In the genomic region with DNA sequence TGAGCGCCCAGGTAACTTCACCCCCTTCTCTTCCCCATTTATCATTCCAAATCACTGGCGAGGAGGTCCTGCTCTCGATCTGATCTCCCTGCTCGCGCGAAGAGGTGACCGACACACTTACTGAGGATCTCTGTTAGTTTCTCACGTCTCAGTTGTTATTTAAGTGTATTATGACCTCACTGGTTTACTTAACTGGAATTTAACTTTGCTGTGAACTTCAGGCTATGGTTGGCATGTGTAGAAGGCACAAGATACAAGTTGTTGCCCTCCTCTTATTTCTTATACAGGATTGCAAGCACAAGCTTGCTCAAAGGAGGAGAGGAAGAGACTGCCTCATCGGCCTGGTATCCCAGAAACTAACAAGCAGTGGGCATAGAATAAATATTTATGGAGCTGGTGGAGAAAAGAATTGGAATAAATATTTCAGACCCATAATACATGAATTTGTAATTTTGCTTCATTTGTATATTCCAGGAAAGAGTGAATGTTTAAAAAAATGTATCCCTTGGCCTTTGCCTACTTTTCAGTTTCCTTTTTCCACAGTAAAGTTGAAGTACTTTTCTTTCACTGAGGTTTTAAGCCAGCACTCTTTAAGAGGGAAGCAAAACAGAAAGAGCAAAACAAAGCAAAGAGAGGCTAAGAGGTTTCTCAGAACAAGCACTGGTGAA, we compare ENCODE assay signal across 8 cellular contexts. TPM values are rescaled to one million over a fixed set of nuclear protein-coding genes. Genes with fewer than 3 reads are reported as not detected.
DNase-seq lines count a peak whose midpoint lies in the region; ATAC-seq, FAIRE-seq and TF ChIP-seq lines count a peak whose summit lies in the region.

No MANE protein-coding gene starts in this region.

- no peaks in the 10 kb centered on the region for H3K36me3 Mint-ChIP-seq in stimulated activated naive CD8-positive, alpha-beta T cell treated with anti-CD3 and anti-CD28 coated beads, Interleukin-15, Interleukin-2, amounts not matched to agents 100 ng/mL and 50 ng/mL, for 24 hours (ENCODE audit: low read depth)
- peaks cover 5% of the 10 kb centered on the region for H3K36me3 Mint-ChIP-seq in astrocyte (ENCODE audit: low read depth, unreplicated experiment)

- H3K27ac ChIP-seq in astrocyte (ENCODE audit: low read depth, low read length) (peak overlapping the region; percentile 87), sigmoid colon (peak overlapping the region; percentile 95 to 99 (median 98))

- H3K9me3 ChIP-seq in astrocyte (ENCODE audit: insufficient read depth, low read depth, low read length) (no peaks in the 10 kb centered on the region), iPS-15b (ENCODE audit: control insufficient read depth, insufficient read depth, low read length) (no peaks in the 10 kb centered on the region), sigmoid colon (no peaks in the 10 kb centered on the region)

- no peak for DNase-seq in stimulated activated naive CD8-positive, alpha-beta T cell treated with anti-CD3 and anti-CD28 coated beads, Interleukin-15, Interleukin-2, amounts not matched to agents 100 U/mL and 50 U/mL, for 24 hours
- peak; percentile 58 for DNase-seq in astrocyte (ENCODE audit: low read depth)
- no peak for DNase-seq in sigmoid colon
- DNase-seq in D341Med (ENCODE audit: low spot score), result no peak
- DNase-seq in COLO829 (ENCODE audit: low spot score), result no peak

- peak overlapping the region; percentile 16 for H3K27ac Mint-ChIP-seq in stimulated activated naive CD8-positive, alpha-beta T cell treated with anti-CD3 and anti-CD28 coated beads, Interleukin-15, Interleukin-2, amounts not matched to agents 100 ng/mL and 50 ng/mL, for 24 hours
- peak overlapping the region; percentile 86 for H3K27ac Mint-ChIP-seq in astrocyte (ENCODE audit: unreplicated experiment)

- peak overlapping the region; percentile 94 for H3K9ac ChIP-seq in astrocyte (ENCODE audit: low read length)
- peak overlapping the region; percentile 72 for H3K9ac ChIP-seq in iPS-15b (ENCODE audit: low read depth, low read length)

- H3K27me3 ChIP-seq in astrocyte (ENCODE audit: insufficient read depth, low read length), result no peaks in the 10 kb centered on the region
- H3K27me3 ChIP-seq in iPS-15b (ENCODE audit: control insufficient read depth, insufficient read depth, low read length), result peaks cover 8% of the 10 kb centered on the region
- no peaks in the 10 kb centered on the region for H3K27me3 ChIP-seq in sigmoid colon

- H3K4me1 Mint-ChIP-seq in stimulated activated naive CD8-positive, alpha-beta T cell treated with anti-CD3 and anti-CD28 coated beads, Interleukin-15, Interleukin-2, amounts not matched to agents 100 ng/mL and 50 ng/mL, for 24 hours (ENCODE audit: low read depth), result peaks cover 13% of the 10 kb centered on the region
- peaks cover 33% of the 10 kb centered on the region for H3K4me1 Mint-ChIP-seq in astrocyte (ENCODE audit: low read depth, unreplicated experiment)

- no peaks in the 10 kb centered on the region for H3K9me3 Mint-ChIP-seq in stimulated activated naive CD8-positive, alpha-beta T cell treated with anti-CD3 and anti-CD28 coated beads, Interleukin-15, Interleukin-2, amounts not matched to agents 100 ng/mL and 50 ng/mL, for 24 hours
- no peaks in the 10 kb centered on the region for H3K9me3 Mint-ChIP-seq in astrocyte (ENCODE audit: unreplicated experiment)

- H3K36me3 ChIP-seq in astrocyte (ENCODE audit: insufficient read depth, low read length), result peaks cover 7% of the 10 kb centered on the region
- H3K36me3 ChIP-seq in iPS-15b (ENCODE audit: control insufficient read depth, insufficient read depth, low read length), result no peaks in the 10 kb centered on the region
- H3K36me3 ChIP-seq in sigmoid colon, result peaks cover 0 to 8% (median 0%) of the 10 kb centered on the region in 4 donors

- peaks cover 37% of the 10 kb centered on the region for H3K4me1 ChIP-seq in astrocyte (ENCODE audit: insufficient read depth, low read length)
- peaks cover 5% of the 10 kb centered on the region for H3K4me1 ChIP-seq in iPS-15b (ENCODE audit: control insufficient read depth, insufficient read depth, low read length)
- peaks cover 0 to 58% (median 47%) of the 10 kb centered on the region in 4 donors for H3K4me1 ChIP-seq in sigmoid colon

- no peak for TF ChIP-seq POLR2A in sigmoid colon (IDR thresholded peaks at IDR 0.05)

- no peak overlapping the region for H2AFZ ChIP-seq in astrocyte (ENCODE audit: low read depth, low read length)

- no peak for TF ChIP-seq CTCF in astrocyte (IDR thresholded peaks at IDR 0.05; ENCODE audit: insufficient read depth, low read depth, low read length)
- no peak for TF ChIP-seq CTCF in sigmoid colon (IDR thresholded peaks at IDR 0.05)

- peaks cover 38% of the 10 kb centered on the region for H4K20me1 ChIP-seq in astrocyte (ENCODE audit: insufficient read depth, low read length)

- no peak for TF ChIP-seq EP300 in sigmoid colon (IDR thresholded peaks at IDR 0.05)

- peak; percentile 49 for FAIRE-seq in astrocyte (lab: Jason Lieb, UNC)

- H3K4me3 ChIP-seq in astrocyte (ENCODE audit: insufficient read depth, low read depth, low read length), result peak overlapping the region; percentile 80
- peak overlapping the region; percentile 85 for H3K4me3 ChIP-seq in iPS-15b (ENCODE audit: low read depth, low read length)
- peak overlapping the region; percentile 88 to 92 (median 89) for H3K4me3 ChIP-seq in sigmoid colon

- peak overlapping the region; percentile 60 for H3K4me3 Mint-ChIP-seq in stimulated activated naive CD8-positive, alpha-beta T cell treated with anti-CD3 and anti-CD28 coated beads, Interleukin-15, Interleukin-2, amounts not matched to agents 100 ng/mL and 50 ng/mL, for 24 hours
- peak overlapping the region; percentile 95 for H3K4me3 Mint-ChIP-seq in astrocyte (ENCODE audit: unreplicated experiment)

- H3K79me2 ChIP-seq in astrocyte (ENCODE audit: insufficient read depth, low read length), result peaks cover 72% of the 10 kb centered on the region

- WGBS in sigmoid colon, 2 donors, result 4 to 12% methylated on average over 9 of the region's 9 CpGs

- peak overlapping the region; percentile 88 for H3K4me2 ChIP-seq in astrocyte (ENCODE audit: low read length)

- intact Hi-C loops in sigmoid colon (cut with DNase I), result loop anchor here (2.0 to 10.0 kb wide), 8 partner anchors 36 to 821 kb away; a partner anchor contains a TSS

- peaks cover 43% of the 10 kb centered on the region for H3K27me3 Mint-ChIP-seq in stimulated activated naive CD8-positive, alpha-beta T cell treated with anti-CD3 and anti-CD28 coated beads, Interleukin-15, Interleukin-2, amounts not matched to agents 100 ng/mL and 50 ng/mL, for 24 hours
- H3K27me3 Mint-ChIP-seq in astrocyte (ENCODE audit: low read depth, unreplicated experiment), result no peaks in the 10 kb centered on the region

- ATAC-seq in stimulated activated naive CD8-positive, alpha-beta T cell treated with anti-CD3 and anti-CD28 coated beads, Interleukin-15, Interleukin-2, amounts not matched to agents 100 U/mL and 50 U/mL, for 24 hours, result no peak
- ATAC-seq in HG03439 (IDR thresholded peaks at IDR 0.05; ENCODE audit: unreplicated experiment), result no peak

RNA-seq across cellular contexts. Expression of a gene that starts 1.3 kb away (rescaled TPM):
- 49.4 and 53.3 TPM in 2 replicates for total RNA-seq in astrocyte
- 10 to 100 TPM; 35.7 to 55.9 (median 49.2) TPM for total RNA-seq in sigmoid colon
- 1 to 10 TPM; 1.8 to 3.0 (median 1.8) TPM for polyA plus RNA-seq in sigmoid colon
